11 cellular contexts compared by ENCODE assay signal in genomic region chr7:69967152-69967591, GRCh38.
DNase-seq lines count a peak whose midpoint lies in the region; ATAC-seq and TF ChIP-seq lines count a peak whose summit lies in the region.
"Had no signal": no experiment of that assay in that cellular context is flagged by ENCODE, and none has a peak within 500 bp of the region (broad histone marks: within the 10 kb centered on the region; RNA-seq: fewer than 3 reads in every experiment).

No MANE protein-coding gene starts in this region.

- peak; percentile 71 for DNase-seq in G401 (ENCODE audit: low spot score)
- DNase-seq in sciatic nerve (ENCODE audit: low spot score) = peak; percentile 66
- no peak for DNase-seq in activated effector memory CD4-positive, alpha-beta T cell treated with anti-CD3 and anti-CD28 coated beads, Interleukin-2, amount 50 U/mL, for 16 hours
- no peak for DNase-seq in SIG-M5 treated with dmso at 0.1 percent for 504 hours (lab: John Stamatoyannopoulos, UW; ENCODE audit: unreplicated experiment)
- DNase-seq: activated CD4-positive, alpha-beta T cell treated with anti-CD3 and anti-CD28 coated beads, Interleukin-2, amount 50 U/mL, for 1 hour; colonic mucosa; NCI-H82 had no signal

- TF ChIP-seq CTCF in brain (conservative IDR thresholded peaks at IDR 0.05) = no peak

- no peaks in the 10 kb centered on the region for H3K36me3 Mint-ChIP-seq in brain

- no peaks in the 10 kb centered on the region for H3K27me3 ChIP-seq in iPS-20b (ENCODE audit: insufficient read depth, low read length)
- H3K27me3 ChIP-seq: colonic mucosa had no signal

- no peaks in the 10 kb centered on the region for H3K36me3 ChIP-seq in iPS-20b (ENCODE audit: insufficient read depth, low read depth, low read length)
- H3K36me3 ChIP-seq: colonic mucosa had no signal

- peak overlapping the region; percentile 53 for H3K4me3 ChIP-seq in iPS-20b (ENCODE audit: low read length)
- H3K4me3 ChIP-seq: colonic mucosa had no signal

- no peak overlapping the region for H3K27ac ChIP-seq in iPS-20b (ENCODE audit: low read length)
- H3K27ac ChIP-seq: colonic mucosa had no signal

- peak overlapping the region in 4 of 5 experiments; percentile 9 to 47 (median 31) for H3K27ac Mint-ChIP-seq in brain

- peak overlapping the region; percentile 0 to 79 (median 48) for H3K4me3 Mint-ChIP-seq in brain

- H3K9me3 ChIP-seq in iPS-20b (ENCODE audit: insufficient read depth, low read depth, low read length) = no peaks in the 10 kb centered on the region
- H3K9me3 ChIP-seq: colonic mucosa had no signal

- ATAC-seq in sciatic nerve (peak; percentile 89), GM18907 (IDR thresholded peaks at IDR 0.05; ENCODE audit: unreplicated experiment) (no peak), HG02840 (IDR thresholded peaks at IDR 0.05; ENCODE audit: low FRiP score, unreplicated experiment) (no peak)

- peaks cover 37% of the 10 kb centered on the region for H3K4me1 ChIP-seq in iPS-20b (ENCODE audit: insufficient read depth, low read length)
- H3K4me1 ChIP-seq: colonic mucosa had no signal

- H3K9me3 Mint-ChIP-seq in brain = no peaks in the 10 kb centered on the region

- peaks cover 64% of the 10 kb centered on the region for H3K4me1 Mint-ChIP-seq in brain

- peaks cover 3% of the 10 kb centered on the region for H3K27me3 Mint-ChIP-seq in brain

- H3K9ac ChIP-seq in iPS-20b (ENCODE audit: low read depth, low read length) = peak overlapping the region; percentile 25; the same call in 1 of the 2 replicates

- intact Hi-C loops in sciatic nerve (cut with DNase I) = no loop called here

- in situ Hi-C loops in G401 (cut with HindIII; ENCODE audit: low sequenced_read_pairs) = no loop called here

Comparison
In these comparisons a context has a peak if more than half of its experiments do, and no peak if none do; other contexts are left out.
1. DNase-seq: peak in G401 (single experiment) and sciatic nerve (single experiment); none in activated effector memory CD4-positive, alpha-beta T cell treated with anti-CD3 and anti-CD28 coated beads, Interleukin-2, amount 50 U/mL, for 16 hours (single experiment) and SIG-M5 treated with dmso at 0.1 percent for 504 hours (single experiment).